12 cellular contexts compared by ENCODE assay signal in genomic region chr17:75475851-75476250, GRCh38. TPM values are rescaled to one million over a fixed set of nuclear protein-coding genes. Genes with fewer than 3 reads are reported as not detected.
DNase-seq lines count a peak whose midpoint lies in the region; ATAC-seq and TF ChIP-seq lines count a peak whose summit lies in the region.
"Had no signal": no experiment of that assay in that cellular context is flagged by ENCODE, and none has a peak within 500 bp of the region (broad histone marks: within the 10 kb centered on the region; RNA-seq: fewer than 3 reads in every experiment).

No MANE protein-coding gene starts in this region.

- CTCF ChIA-PET in activated naive CD4-positive, alpha-beta T cell treated with anti-CD3 and anti-CD28 coated beads, Interleukin-2, amount 10 ng/mL, durations not matched to agents 7 days and 5 days (lab: Charles Lee), result no interaction called here

- ATAC-seq in HG03139 (IDR thresholded peaks at IDR 0.05; ENCODE audit: unreplicated experiment), result no peak

- intact Hi-C loops in cardiac septum (cut with DNase I), result no loop called here

- TF ChIP-seq CTCF in nephron (IDR thresholded peaks at IDR 0.05; ENCODE audit: unreplicated experiment in 3 of 3), result no peak

- peak overlapping the region; percentile 95 to 97 (median 95) for H3K27ac Mint-ChIP-seq in nephron
- no peak overlapping the region for H3K27ac Mint-ChIP-seq in activated naive CD4-positive, alpha-beta T cell treated with anti-CD3 and anti-CD28 coated beads, Interleukin-2, amount 10 ng/mL, durations not matched to agents 7 days and 5 days
- H3K27ac Mint-ChIP-seq: activated CD4-positive, alpha-beta T cell treated with anti-CD3 and anti-CD28 coated beads, Interleukin-2, amount 10 ng/mL, durations not matched to agents 24 days and 14 days; activated T-helper 2 cell treated with anti-CD3 and anti-CD28 coated beads, Interferon-gamma antibody, Interleukin-2, Interleukin-4, amounts not matched to agents 10 μg/mL and 5 μg/mL and 100 μg/mL, durations not matched to agents 14 hours and 24 hours and 36 hours had no signal

- no peaks in the 10 kb centered on the region for H3K9me3 Mint-ChIP-seq in nephron
- H3K9me3 Mint-ChIP-seq in activated naive CD4-positive, alpha-beta T cell treated with anti-CD3 and anti-CD28 coated beads, Interleukin-2, amount 10 ng/mL, durations not matched to agents 7 days and 5 days, result no peaks in the 10 kb centered on the region
- H3K9me3 Mint-ChIP-seq: activated CD4-positive, alpha-beta T cell treated with anti-CD3 and anti-CD28 coated beads, Interleukin-2, amount 10 ng/mL, durations not matched to agents 24 days and 14 days; activated T-helper 2 cell treated with anti-CD3 and anti-CD28 coated beads, Interferon-gamma antibody, Interleukin-2, Interleukin-4, amounts not matched to agents 10 μg/mL and 5 μg/mL and 100 μg/mL, durations not matched to agents 14 hours and 24 hours and 36 hours had no signal

- H3K27ac ChIP-seq in temporal lobe (ENCODE audit: low read depth, low read length), result peak overlapping the region; percentile 93

- H3K4me1 Mint-ChIP-seq in nephron, result peaks cover 62% of the 10 kb centered on the region
- no peaks in the 10 kb centered on the region for H3K4me1 Mint-ChIP-seq in activated naive CD4-positive, alpha-beta T cell treated with anti-CD3 and anti-CD28 coated beads, Interleukin-2, amount 10 ng/mL, durations not matched to agents 7 days and 5 days

- DNase-seq in astrocyte of the hippocampus (ENCODE audit: low read depth, low spot score) (peak; percentile 25), cardiac septum (ENCODE audit: low spot score) (peak; percentile 77), NCI-H82 treated with DMSO at 0.1 percent for 48 hours (lab: John Stamatoyannopoulos, UW; ENCODE audit: unreplicated experiment) (no peak), SK-N-DZ (ENCODE audit: low spot score) (no peak)
- no peak for DNase-seq in activated naive CD4-positive, alpha-beta T cell treated with anti-CD3 and anti-CD28 coated beads, Interleukin-2, amount 10 ng/mL, durations not matched to agents 7 days and 5 days
- DNase-seq: activated CD4-positive, alpha-beta T cell treated with anti-CD3 and anti-CD28 coated beads, Interleukin-2, amount 10 ng/mL, durations not matched to agents 24 days and 14 days; NCI-H345; T-helper 2 cell had no signal

- peaks cover 16% of the 10 kb centered on the region for H3K36me3 Mint-ChIP-seq in nephron (ENCODE audit: low read depth)
- H3K36me3 Mint-ChIP-seq in activated naive CD4-positive, alpha-beta T cell treated with anti-CD3 and anti-CD28 coated beads, Interleukin-2, amount 10 ng/mL, durations not matched to agents 7 days and 5 days, result peaks cover 15% of the 10 kb centered on the region

- H3K4me3 Mint-ChIP-seq in nephron, result peak overlapping the region; percentile 75 to 78 (median 78)
- H3K4me3 Mint-ChIP-seq in activated naive CD4-positive, alpha-beta T cell treated with anti-CD3 and anti-CD28 coated beads, Interleukin-2, amount 10 ng/mL, durations not matched to agents 7 days and 5 days, result no peak overlapping the region
- H3K4me3 Mint-ChIP-seq: activated CD4-positive, alpha-beta T cell treated with anti-CD3 and anti-CD28 coated beads, Interleukin-2, amount 10 ng/mL, durations not matched to agents 24 days and 14 days had no signal

- no peaks in the 10 kb centered on the region for H3K27me3 Mint-ChIP-seq in nephron (ENCODE audit: low read depth)
- H3K27me3 Mint-ChIP-seq in activated naive CD4-positive, alpha-beta T cell treated with anti-CD3 and anti-CD28 coated beads, Interleukin-2, amount 10 ng/mL, durations not matched to agents 7 days and 5 days, result no peaks in the 10 kb centered on the region
- H3K27me3 Mint-ChIP-seq: activated CD4-positive, alpha-beta T cell treated with anti-CD3 and anti-CD28 coated beads, Interleukin-2, amount 10 ng/mL, durations not matched to agents 24 days and 14 days had no signal

RNA-seq across cellular contexts. Expression of gene TMEM94, which starts 19.4 kb away (rescaled TPM):
- 56.6 TPM for total RNA-seq in cardiac septum
- total RNA-seq in temporal lobe, result 20.7 TPM
- polyA plus RNA-seq in SK-N-DZ (2014; cell fraction: cytosol; rRNA removed), result 87.4 and 94.3 TPM in 2 replicates
- 224 and 357 TPM in 2 replicates for polyA plus RNA-seq in SK-N-DZ (2014; cell fraction: nucleus; rRNA removed)

RNA-seq across cellular contexts. Expression of gene CASKIN2, which starts 39.5 kb away (rescaled TPM):
- total RNA-seq in cardiac septum (48.2 TPM), temporal lobe (5.7 TPM)
- polyA plus RNA-seq in SK-N-DZ (2014; cell fraction: cytosol; rRNA removed), result 7.2 and 9.4 TPM in 2 replicates
- polyA plus RNA-seq in SK-N-DZ (2014; cell fraction: nucleus; rRNA removed), result 13.8 and 46.4 TPM in 2 replicates

RNA-seq across cellular contexts. Expression of gene TSEN54, which starts 40.5 kb away (rescaled TPM):
- total RNA-seq in cardiac septum (7.7 TPM), temporal lobe (7.6 TPM)
- 77.8 and 95.2 TPM in 2 replicates for polyA plus RNA-seq in SK-N-DZ (2014; cell fraction: cytosol; rRNA removed)
- 174 and 182 TPM in 2 replicates for polyA plus RNA-seq in SK-N-DZ (2014; cell fraction: nucleus; rRNA removed)

RNA-seq across cellular contexts. Expression of gene LLGL2, which starts 49.6 kb away (rescaled TPM):
- total RNA-seq in cardiac septum (4.7 TPM), temporal lobe (0.74 TPM)
- polyA plus RNA-seq in SK-N-DZ (2014; cell fraction: cytosol; rRNA removed), result 1.3 and 1.7 TPM in 2 replicates
- 1.1 and 1.7 TPM in 2 replicates for polyA plus RNA-seq in SK-N-DZ (2014; cell fraction: nucleus; rRNA removed)

Comparison
In these comparisons a context has a peak if more than half of its experiments do, and no peak if none do; other contexts are left out.
1. DNase-seq: peak in astrocyte of the hippocampus (single experiment) and cardiac septum (single experiment); none in activated naive CD4-positive, alpha-beta T cell treated with anti-CD3 and anti-CD28 coated beads, Interleukin-2, amount 10 ng/mL, durations not matched to agents 7 days and 5 days (single experiment), NCI-H82 treated with DMSO at 0.1 percent for 48 hours (single experiment) and SK-N-DZ (single experiment).